In the genomic region with DNA sequence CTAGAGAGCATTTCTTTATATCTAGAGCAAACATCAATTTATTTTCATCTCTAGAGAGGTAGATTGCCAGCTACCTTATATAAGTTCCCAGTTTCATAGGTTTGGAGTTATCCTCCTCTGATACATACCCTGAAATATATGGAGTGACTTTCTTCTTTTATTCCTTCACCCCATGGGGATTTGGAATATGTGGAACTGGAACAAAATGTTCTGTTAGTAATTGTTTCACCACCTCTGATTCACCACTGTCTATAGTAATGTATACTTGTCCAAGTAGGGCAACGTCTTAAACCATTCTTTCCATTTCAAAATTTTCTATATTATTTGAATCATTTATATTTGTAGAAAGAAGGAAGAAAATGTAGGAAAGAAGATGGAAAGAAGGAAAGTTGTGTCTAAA, we compare ENCODE assay signal across 20 cellular contexts.
"Had no signal": no experiment of that assay in that cellular context is flagged by ENCODE, and none has a peak within 500 bp of the region (broad histone marks: within the 10 kb centered on the region; RNA-seq: fewer than 3 reads in every experiment).

No MANE protein-coding gene starts in this region.

- ATAC-seq: esophagus mucosa; left ventricle myocardium superior; lower lobe of right lung; natural killer cell; right lobe of liver; stimulated activated effector memory CD8-positive, alpha-beta T cell treated with anti-CD3 and anti-CD28 coated beads, Interleukin-12 subunit alpha, Interleukin-12 subunit beta, amount 100 ng/mL, for 72 hours had no signal

- H3K36me3 Mint-ChIP-seq: immature natural killer cell; stimulated activated effector memory CD8-positive, alpha-beta T cell treated with anti-CD3 and anti-CD28 coated beads, Interleukin-12 subunit alpha, Interleukin-12 subunit beta, amount 100 ng/mL, for 72 hours had no signal

- H2AFZ ChIP-seq: parathyroid adenoma had no signal

- H3K9me3 ChIP-seq: lower lobe of right lung, right lobe of liver, stomach, thyroid gland, vagina had no signal

- DNase-seq: cortex of kidney; hypothalamus; immature natural killer cell; left ventricle myocardium superior; lower lobe of right lung; natural killer cell; occipital lobe; right lobe of liver; stimulated activated CD4-positive, alpha-beta T cell treated with anti-CD3 and anti-CD28 coated beads, Interleukin-2, amount 100 ng/mL, for 24 hours; stimulated activated CD4-positive, alpha-beta T cell treated with anti-CD3 and anti-CD28 coated beads, Interleukin-4, amount 100 ng/mL, for 24 hours; stimulated activated naive CD4-positive, alpha-beta T cell treated with Interleukin-2 at 50 U/mL for 16 hours; stomach; thyroid gland; trophoblast cell had no signal

- H3K27me3 ChIP-seq: right lobe of liver, stomach, thyroid gland, vagina had no signal

- H3K27ac ChIP-seq: epithelial cell of prostate, lower lobe of right lung, parathyroid adenoma, right lobe of liver, stomach, thyroid gland, vagina had no signal

- H3K79me2 ChIP-seq: parathyroid adenoma had no signal

- H3K4me3 ChIP-seq: lower lobe of right lung, right lobe of liver, stomach, thyroid gland, vagina had no signal

- H3K36me3 ChIP-seq: lower lobe of right lung, right lobe of liver, stomach, thyroid gland, vagina had no signal

- H3K4me3 Mint-ChIP-seq: immature natural killer cell; natural killer cell; stimulated activated effector memory CD8-positive, alpha-beta T cell treated with anti-CD3 and anti-CD28 coated beads, Interleukin-12 subunit alpha, Interleukin-12 subunit beta, amount 100 ng/mL, for 72 hours had no signal

- H3K9ac ChIP-seq: parathyroid adenoma had no signal

- H3K27ac Mint-ChIP-seq: immature natural killer cell; natural killer cell; progenitor cell of endocrine pancreas; stimulated activated effector memory CD8-positive, alpha-beta T cell treated with anti-CD3 and anti-CD28 coated beads, Interleukin-12 subunit alpha, Interleukin-12 subunit beta, amount 100 ng/mL, for 72 hours had no signal

- H3K4me1 Mint-ChIP-seq: immature natural killer cell; natural killer cell; stimulated activated effector memory CD8-positive, alpha-beta T cell treated with anti-CD3 and anti-CD28 coated beads, Interleukin-12 subunit alpha, Interleukin-12 subunit beta, amount 100 ng/mL, for 72 hours had no signal

- H3K27me3 Mint-ChIP-seq: progenitor cell of endocrine pancreas had no signal

- H3K4me1 ChIP-seq: lower lobe of right lung, parathyroid adenoma, right lobe of liver, stomach, thyroid gland, vagina had no signal
